17 cellular contexts compared by ENCODE assay signal in genomic region chr1:174274452-174274851, GRCh38.
"Had no signal": no experiment of that assay in that cellular context is flagged by ENCODE, and none has a peak within 500 bp of the region (broad histone marks: within the 10 kb centered on the region; RNA-seq: fewer than 3 reads in every experiment).

No MANE protein-coding gene starts in this region.

- H3K4me3 ChIP-seq: lower lobe of right lung, tibial nerve, uterus had no signal

- FAIRE-seq: small intestine had no signal

- DNase-seq: activated CD4-positive, alpha-beta T cell treated with anti-CD3 and anti-CD28 coated beads for 1 hour; activated CD4-positive, alpha-beta T cell treated with anti-CD3 and anti-CD28 coated beads, Interleukin-2, amount 50 U/mL, for 1 hour; activated CD8-positive, alpha-beta memory T cell treated with anti-CD3 and anti-CD28 coated beads, Interleukin-2, amount 50 U/mL, for 48 hours; activated naive CD4-positive, alpha-beta T cell treated with Interleukin-2 at 50 U/mL for 16 hours; activated naive CD8-positive, alpha-beta T cell treated with anti-CD3 and anti-CD28 coated beads for 36 hours; activated T-cell treated with anti-CD3 and anti-CD28 coated beads, Interleukin-2, amount 50 U/mL, for 4 hours; amniotic stem cell; cerebellar nuclear complex; cortex of kidney; lower lobe of right lung; naive B cell; nucleus accumbens; stimulated activated CD4-positive, alpha-beta T cell treated with anti-CD3 and anti-CD28 coated beads, Interleukin-2, amount 100 ng/mL, for 24 hours; stimulated activated naive CD8-positive, alpha-beta T cell treated with anti-CD3 and anti-CD28 coated beads, Interleukin-15, amount 100 ng/mL, for 72 hours; uterus had no signal
